In the genomic region with DNA sequence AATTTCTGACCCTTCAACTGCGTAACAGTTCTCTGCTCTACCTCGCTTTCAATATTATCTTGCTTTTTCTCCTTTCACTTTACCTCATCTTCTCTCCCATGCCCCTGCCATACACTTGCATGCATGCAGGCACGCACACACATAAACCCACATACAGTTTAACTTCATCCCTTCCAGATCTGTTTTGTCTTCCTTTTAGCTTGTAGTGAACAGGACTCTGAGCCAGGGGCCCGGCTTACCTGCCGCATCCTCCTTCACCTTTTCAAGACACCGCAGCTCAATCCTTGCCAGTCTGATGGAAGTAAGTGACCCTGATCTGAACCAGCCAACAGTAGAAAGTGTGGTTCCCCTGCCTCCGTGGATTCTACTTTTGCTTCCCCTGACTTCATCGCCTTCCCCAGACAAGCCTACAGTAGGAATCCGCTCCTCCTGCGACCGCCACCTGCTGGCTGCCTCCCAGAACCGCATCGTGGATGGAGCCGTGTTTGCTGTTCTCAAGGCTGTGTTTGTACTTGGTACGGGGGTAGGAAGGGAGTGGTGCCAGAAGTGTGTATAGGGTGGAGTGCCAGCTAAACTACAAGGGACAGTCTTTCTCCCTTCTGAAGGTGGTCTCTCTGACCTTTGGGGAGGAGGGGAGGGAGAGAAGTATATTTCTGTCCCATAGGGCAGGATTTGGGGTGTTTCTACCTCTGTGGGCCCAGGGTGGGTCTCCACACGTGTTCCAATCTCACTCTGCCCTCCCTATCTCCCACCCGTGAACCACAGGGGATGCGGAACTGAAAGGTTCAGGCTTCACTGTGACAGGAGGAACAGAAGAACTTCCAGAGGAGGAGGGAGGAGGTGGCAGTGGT, we compare ENCODE assay signal across 8 cellular contexts. TPM values are rescaled to one million over a fixed set of nuclear protein-coding genes. Genes with fewer than 3 reads are reported as not detected.
DNase-seq lines count a peak whose midpoint lies in the region; ATAC-seq, FAIRE-seq and TF ChIP-seq lines count a peak whose summit lies in the region.

No MANE protein-coding gene starts in this region.

- H3K9me3 ChIP-seq in GM12878 (replicated peaks; ENCODE audit: control insufficient read depth, insufficient read depth, low read length): no peaks in the 10 kb centered on the region

- H3K27me3 Mint-ChIP-seq in immature natural killer cell (ENCODE audit: low read depth in 3 of 3): peaks cover 4 to 7% (median 6%) of the 10 kb centered on the region in 3 donors

- intact Hi-C loops in GM12878 (cut with micrococcal nuclease; ENCODE audit: unreplicated experiment): loop anchor here (1.0 kb wide), 2 partner anchors 26 to 31 kb away; no protein-coding TSS in a partner anchor

- H3K4me2 ChIP-seq in GM12878 (ENCODE audit: control insufficient read depth, insufficient read depth): no peak overlapping the region

- H3K27ac ChIP-seq in VCaP: peak overlapping the region; percentile 23; the same call in 1 of the 2 replicates
- H3K27ac ChIP-seq in GM12878 (ENCODE audit: control insufficient read depth, insufficient read depth): no peak overlapping the region

- peaks cover 13 to 20% (median 16%) of the 10 kb centered on the region in 3 donors for H3K36me3 Mint-ChIP-seq in immature natural killer cell

- DNase-seq in AG09309 (ENCODE audit: low read depth): no peak
- DNase-seq in LoVo (ENCODE audit: low spot score): peak; percentile 11
- DNase-seq in GM12878 (ENCODE audit: low read depth, low spot score): no peak
- DNase-seq in immature natural killer cell: peak; percentile 67 to 73 (median 70)
- DNase-seq in stimulated activated CD4-positive, alpha-beta T cell treated with anti-CD3 and anti-CD28 coated beads, Interleukin-1b, Interleukin-23, amount 100 ng/mL, for 24 hours (ENCODE audit: low read depth in 4 of 4, low spot score in 1 of 4): peak; percentile 34 to 71 (median 50)

- RAD21 ChIA-PET in GM12878 (lab: Charles Lee; ENCODE audit: unreplicated experiment): interaction anchor here (0.6 to 2.4 kb wide), 7 partner anchors 11 to 32 kb away, joined by 3 to 19 read pairs (median 6); a partner anchor contains a TSS

- H2AFZ ChIP-seq in GM12878 (ENCODE audit: control insufficient read depth, low read depth, low read length): no peak overlapping the region

- in situ Hi-C loops in GM12878 (cut with MboI): no loop called here

- peak; percentile 87 for TF ChIP-seq CTCF in AG09309 (IDR thresholded peaks at IDR 0.05; ENCODE audit: control insufficient read depth, insufficient read depth, low read depth, low read length, missing control alignments)
- TF ChIP-seq CTCF in VCaP (conservative IDR thresholded peaks at IDR 0.05): peak; percentile 87
- peak; percentile 84 to 88 (median 88) for TF ChIP-seq CTCF in GM12878 (IDR thresholded peaks at IDR 0.05 in 2 of 3, conservative IDR thresholded peaks at IDR 0.05 in 1 of 3; ENCODE audit: control insufficient read depth in 2 of 3, extremely low read depth in 1 of 3, insufficient read depth in 1 of 3, low read depth in 3 of 3, low read length in 3 of 3)

- H3K27ac Mint-ChIP-seq in immature natural killer cell: peak overlapping the region; percentile 29 to 83 (median 46)

- peaks cover 11 to 14% of the 10 kb centered on the region in 2 donors for H3K4me1 Mint-ChIP-seq in immature natural killer cell

- no peaks in the 10 kb centered on the region for H3K27me3 ChIP-seq in GM12878 (replicated peaks in 1 of 2; ENCODE audit: control insufficient read depth in 2 of 2, insufficient read depth in 2 of 2, low read length in 1 of 2)

- H3K4me3 Mint-ChIP-seq in immature natural killer cell: no peak overlapping the region

- CTCF ChIA-PET in GM12878 (lab: Yijun Ruan, JAX): interaction anchor here (0.7 to 3.9 kb wide), 14 partner anchors 11 to 159 kb away, joined by 3 to 82 read pairs (median 5); a partner anchor contains a TSS

- peak; percentile 6; the same call in 1 of the 2 replicates for TF ChIP-seq POLR2A in GM12878 (IDR thresholded peaks at IDR 0.05; ENCODE audit: low read depth, low read length)

- WGBS in GM12878 (ENCODE audit: insufficient coverage, insufficient replicate concordance, low lambda C conversion rate, missing lambda C conversion rate): 30% methylated on average over 18 of the region's 18 CpGs

- H4K20me1 ChIP-seq in GM12878 (ENCODE audit: control insufficient read depth, insufficient read depth): no peaks in the 10 kb centered on the region

- H3K4me3 ChIP-seq in AG09309 (ENCODE audit: control insufficient read depth, low read depth, low read length): no peak overlapping the region
- H3K4me3 ChIP-seq in GM12878: no peak overlapping the region

- peak; percentile 77 for FAIRE-seq in GM12878 (lab: Jason Lieb, UNC)

- POLR2A ChIA-PET in GM12878 (lab: Charles Lee): interaction anchor here (0.6 to 1.0 kb wide), 3 partner anchors 11 to 30 kb away, joined by 3 to 5 read pairs (median 4); a partner anchor contains a TSS

- no peaks in the 10 kb centered on the region for H3K4me1 ChIP-seq in GM12878 (ENCODE audit: control insufficient read depth, insufficient read depth, low read length)

- ATAC-seq in GM18907 (IDR thresholded peaks at IDR 0.05; ENCODE audit: unreplicated experiment) (peak; percentile 82), GM12878 (peak; percentile 98), HG03196 (IDR thresholded peaks at IDR 0.05; ENCODE audit: unreplicated experiment) (no peak)

- no TSS peak for BruUV-seq in GM12878 (replicated peaks; lab: Mats Ljungman, UMichigan)

- SMC1A ChIA-PET in GM12878 (lab: Charles Lee; ENCODE audit: uncharacterized antibody, unreplicated experiment): interaction anchor here (0.7 to 3.7 kb wide), 7 partner anchors 17 to 49 kb away, joined by 3 to 46 read pairs (median 4); no protein-coding TSS in a partner anchor

- TF ChIP-seq RAD21 in GM12878 (IDR thresholded peaks at IDR 0.05; ENCODE audit: insufficient read depth, low read depth, low read length): peak; percentile 80

- H3K79me2 ChIP-seq in GM12878 (ENCODE audit: control insufficient read depth, insufficient read depth, low read length): no peaks in the 10 kb centered on the region

- H3K36me3 ChIP-seq in GM12878 (ENCODE audit: control insufficient read depth in 2 of 2, insufficient read depth in 2 of 2, low read length in 1 of 2): peaks cover 1 to 8% of the 10 kb centered on the region in 2 experiments; a peak in 3 of 4 replicates

- H3K9me3 Mint-ChIP-seq in immature natural killer cell: no peaks in the 10 kb centered on the region

- TF ChIP-seq EP300 in GM12878 (IDR thresholded peaks at IDR 0.05; ENCODE audit: borderline replicate concordance in 1 of 2, control insufficient read depth in 1 of 2, low read depth in 2 of 2, low read length in 2 of 2): no peak

- no peak overlapping the region for H3K9ac ChIP-seq in GM12878 (ENCODE audit: control insufficient read depth, insufficient read depth, low read length)

RNA-seq across cellular contexts. Expression of a gene that starts 10.7 kb away (rescaled TPM):
- total RNA-seq in GM12878 (2013; cell fraction: nucleolus; rRNA removed): 95.7 and 99.0 TPM in 2 replicates
- total RNA-seq in GM12878 (2014; rRNA removed): 14.8 and 20.3 TPM in 2 replicates
- 5.7 and 5.9 TPM in 2 replicates for total RNA-seq in GM12878 (2014; rRNA removed; fragmentation: Illumina TruSeq; extraction: Trizol)
- 28.5 and 28.8 TPM in 2 replicates for total RNA-seq in GM12878 (2021)
- polyA plus RNA-seq in GM12878 (2011; ENCODE audit: low read depth): 19.3 TPM
- 4.9 and 13.0 TPM in 2 replicates for polyA plus RNA-seq in GM12878 (2011; rRNA removed)
- polyA plus RNA-seq in GM12878 (2011; cell fraction: cytosol; rRNA removed): 12.9 and 18.1 TPM in 2 replicates
- 125 and 131 TPM in 2 replicates for polyA plus RNA-seq in GM12878 (2011; cell fraction: nucleus; rRNA removed)
- polyA plus RNA-seq in GM12878 (2012): 21.2 and 24.5 TPM in 2 replicates
- 18.3 and 18.9 TPM in 2 replicates for polyA plus RNA-seq in GM12878 (2014; fragmentation: Illumina TruSeq; extraction: Trizol)
- 1 to 10 TPM in 1 of 2 experiments, under 1 TPM in 1; 0.68 to 1.7 TPM for polyA plus RNA-seq in GM12878 (2014; fragmentation: Nextera tagmentation; extraction: Ambion mirVana)
- polyA plus RNA-seq in GM12878 (2014; rRNA removed): 13.5 and 15.2 TPM in 2 replicates
- polyA plus RNA-seq in GM12878 (2016; fragmentation: Nextera tagmentation; extraction: Ambion mirVana): 10 to 100 TPM; 13.9 to 14.0 TPM
- 41.0 and 75.2 TPM in 2 replicates for polyA minus RNA-seq in GM12878 (2011; rRNA and poly(A)+ RNA removed)
- polyA minus RNA-seq in GM12878 (2011; cell fraction: cytosol; rRNA and poly(A)+ RNA removed): 23.8 and 31.8 TPM in 2 replicates
- 61.7 and 72.0 TPM in 2 replicates for polyA minus RNA-seq in GM12878 (2011; cell fraction: nucleus; rRNA and poly(A)+ RNA removed)
- polyA plus RNA-seq in immature natural killer cell: 10 to 100 TPM in 1 of 3 donors, 1 to 10 TPM in 1, not detected in 1; 8.6 to 21.5 TPM

RNA-seq across cellular contexts. Expression of a gene that starts 15.5 kb away (rescaled TPM):
- 3.7 and 3.8 TPM in 2 replicates for total RNA-seq in GM12878 (2013; cell fraction: nucleolus; rRNA removed)
- total RNA-seq in GM12878 (2014; rRNA removed) (0.16 and 0.23 TPM in 2 replicates), GM12878 (2014; rRNA removed; fragmentation: Illumina TruSeq; extraction: Trizol) (0.14 and 0.18 TPM in 2 replicates), GM12878 (2021) (0.33 and 0.56 TPM in 2 replicates)
- polyA plus RNA-seq in GM12878 (2011; ENCODE audit: low read depth): 0.62 TPM
- polyA plus RNA-seq in GM12878 (2011; rRNA removed) (0.33 and 0.48 TPM in 2 replicates), GM12878 (2014; fragmentation: Illumina TruSeq; extraction: Trizol) (0.48 and 0.73 TPM in 2 replicates), GM12878 (2014; fragmentation: Nextera tagmentation; extraction: Ambion mirVana) (under 1 TPM; 0.07 to 0.13 TPM), GM12878 (2014; rRNA removed) (0.50 and 0.61 TPM in 2 replicates), GM12878 (2016; fragmentation: Nextera tagmentation; extraction: Ambion mirVana) (under 1 TPM; 0.21 to 0.42 TPM), immature natural killer cell (under 1 TPM in 2 of 3 donors, not detected in 1; 0.07 to 0.08 TPM)
- 0.28 and 0.42 TPM in 2 replicates for polyA plus RNA-seq in GM12878 (2011; cell fraction: cytosol; rRNA removed)
- 2.8 TPM in 2 replicates for polyA plus RNA-seq in GM12878 (2011; cell fraction: nucleus; rRNA removed)
- polyA plus RNA-seq in GM12878 (2012): 0.79 and 1.1 TPM in 2 replicates
- polyA minus RNA-seq in GM12878 (2011; rRNA and poly(A)+ RNA removed): 0.59 and 0.72 TPM in 2 replicates
- 0.40 TPM in 1 of 2 replicates, not detected in the other for polyA minus RNA-seq in GM12878 (2011; cell fraction: cytosol; rRNA and poly(A)+ RNA removed)
- 0.36 and 0.67 TPM in 2 replicates for polyA minus RNA-seq in GM12878 (2011; cell fraction: nucleus; rRNA and poly(A)+ RNA removed)

RNA-seq across cellular contexts. Expression of a gene that starts 17.8 kb away (rescaled TPM):
- total RNA-seq in GM12878 (2013; cell fraction: nucleolus; rRNA removed): 246 and 297 TPM in 2 replicates
- 58.6 and 63.9 TPM in 2 replicates for total RNA-seq in GM12878 (2014; rRNA removed)
- 79.4 and 89.8 TPM in 2 replicates for total RNA-seq in GM12878 (2014; rRNA removed; fragmentation: Illumina TruSeq; extraction: Trizol)
- 155 and 159 TPM in 2 replicates for total RNA-seq in GM12878 (2021)
- 226 TPM for polyA plus RNA-seq in GM12878 (2011; ENCODE audit: low read depth)
- 523 and 686 TPM in 2 replicates for polyA plus RNA-seq in GM12878 (2011; rRNA removed)
- polyA plus RNA-seq in GM12878 (2011; cell fraction: cytosol; rRNA removed): 1,216 and 1,425 TPM in 2 replicates
- 357 and 510 TPM in 2 replicates for polyA plus RNA-seq in GM12878 (2011; cell fraction: nucleus; rRNA removed)
- 212 and 286 TPM in 2 replicates for polyA plus RNA-seq in GM12878 (2012)
- 485 TPM in 2 replicates for polyA plus RNA-seq in GM12878 (2014; fragmentation: Illumina TruSeq; extraction: Trizol)
- polyA plus RNA-seq in GM12878 (2014; fragmentation: Nextera tagmentation; extraction: Ambion mirVana): 100 to 1,000 TPM; 135 to 138 TPM
- polyA plus RNA-seq in GM12878 (2014; rRNA removed): 189 and 207 TPM in 2 replicates
- 100 to 1,000 TPM; 236 to 269 TPM for polyA plus RNA-seq in GM12878 (2016; fragmentation: Nextera tagmentation; extraction: Ambion mirVana)
- 484 and 716 TPM in 2 replicates for polyA minus RNA-seq in GM12878 (2011; rRNA and poly(A)+ RNA removed)
- 108 and 119 TPM in 2 replicates for polyA minus RNA-seq in GM12878 (2011; cell fraction: cytosol; rRNA and poly(A)+ RNA removed)
- 133 and 149 TPM in 2 replicates for polyA minus RNA-seq in GM12878 (2011; cell fraction: nucleus; rRNA and poly(A)+ RNA removed)
- 1,000 to 10,000 TPM; 1,102 to 1,755 (median 1,598) TPM for polyA plus RNA-seq in immature natural killer cell

RNA-seq across cellular contexts. Expression of a gene that starts 22.6 kb away (rescaled TPM):
- 11.1 and 15.9 TPM in 2 replicates for total RNA-seq in GM12878 (2013; cell fraction: nucleolus; rRNA removed)
- 0.54 and 2.3 TPM in 2 replicates for total RNA-seq in GM12878 (2014; rRNA removed)
- 2.5 and 4.0 TPM in 2 replicates for total RNA-seq in GM12878 (2014; rRNA removed; fragmentation: Illumina TruSeq; extraction: Trizol)
- 4.0 and 4.8 TPM in 2 replicates for total RNA-seq in GM12878 (2021)
- polyA plus RNA-seq in GM12878 (2011; ENCODE audit: low read depth): 2.0 TPM
- 4.8 and 9.0 TPM in 2 replicates for polyA plus RNA-seq in GM12878 (2011; rRNA removed)
- 0.77 and 4.0 TPM in 2 replicates for polyA plus RNA-seq in GM12878 (2011; cell fraction: cytosol; rRNA removed)
- polyA plus RNA-seq in GM12878 (2011; cell fraction: nucleus; rRNA removed): 35.1 and 37.9 TPM in 2 replicates
- 4.1 and 6.2 TPM in 2 replicates for polyA plus RNA-seq in GM12878 (2012)
- 2.1 and 27.5 TPM in 2 replicates for polyA plus RNA-seq in GM12878 (2014; fragmentation: Illumina TruSeq; extraction: Trizol)
- 1 to 10 TPM; 2.1 to 2.8 TPM for polyA plus RNA-seq in GM12878 (2014; fragmentation: Nextera tagmentation; extraction: Ambion mirVana)
- polyA plus RNA-seq in GM12878 (2014; rRNA removed): 1.8 and 2.7 TPM in 2 replicates
- 1 to 10 TPM in 1 of 2 experiments, under 1 TPM in 1; 0.82 to 2.4 TPM for polyA plus RNA-seq in GM12878 (2016; fragmentation: Nextera tagmentation; extraction: Ambion mirVana)
- polyA minus RNA-seq in GM12878 (2011; rRNA and poly(A)+ RNA removed): 10.9 and 14.8 TPM in 2 replicates
- not detected in 2 replicates for polyA minus RNA-seq in GM12878 (2011; cell fraction: cytosol; rRNA and poly(A)+ RNA removed)
- 18.4 and 25.0 TPM in 2 replicates for polyA minus RNA-seq in GM12878 (2011; cell fraction: nucleus; rRNA and poly(A)+ RNA removed)
- 10 to 100 TPM in 1 of 3 donors, 1 to 10 TPM in 1, not detected in 1; 5.6 to 15.2 TPM for polyA plus RNA-seq in immature natural killer cell

RNA-seq across cellular contexts. Expression of a gene that starts 33.5 kb away (rescaled TPM):
- 3.5 and 4.2 TPM in 2 replicates for total RNA-seq in GM12878 (2013; cell fraction: nucleolus; rRNA removed)
- total RNA-seq in GM12878 (2014; rRNA removed) (2.7 and 2.8 TPM in 2 replicates), GM12878 (2014; rRNA removed; fragmentation: Illumina TruSeq; extraction: Trizol) (1.9 and 2.4 TPM in 2 replicates), GM12878 (2021) (6.9 and 8.1 TPM in 2 replicates)
- 2.8 TPM for polyA plus RNA-seq in GM12878 (2011; ENCODE audit: low read depth)
- polyA plus RNA-seq in GM12878 (2011; rRNA removed) (2.0 and 3.3 TPM in 2 replicates), GM12878 (2014; fragmentation: Illumina TruSeq; extraction: Trizol) (1.1 and 2.9 TPM in 2 replicates), GM12878 (2014; fragmentation: Nextera tagmentation; extraction: Ambion mirVana) (under 1 TPM; 0.05 to 0.11 TPM), GM12878 (2014; rRNA removed) (3.2 and 3.4 TPM in 2 replicates), GM12878 (2016; fragmentation: Nextera tagmentation; extraction: Ambion mirVana) (1 to 10 TPM in 1 of 2 experiments, under 1 TPM in 1; 0.97 to 1.2 TPM), immature natural killer cell (1 to 10 TPM; 1.8 to 6.5 (median 2.9) TPM)
- 3.9 and 4.4 TPM in 2 replicates for polyA plus RNA-seq in GM12878 (2011; cell fraction: cytosol; rRNA removed)
- 8.0 and 8.2 TPM in 2 replicates for polyA plus RNA-seq in GM12878 (2011; cell fraction: nucleus; rRNA removed)
- polyA plus RNA-seq in GM12878 (2012): 4.9 and 5.6 TPM in 2 replicates
- 1.6 and 3.6 TPM in 2 replicates for polyA minus RNA-seq in GM12878 (2011; rRNA and poly(A)+ RNA removed)
- polyA minus RNA-seq in GM12878 (2011; cell fraction: cytosol; rRNA and poly(A)+ RNA removed): 1.4 and 2.4 TPM in 2 replicates
- polyA minus RNA-seq in GM12878 (2011; cell fraction: nucleus; rRNA and poly(A)+ RNA removed): 0.97 and 1.1 TPM in 2 replicates

Comparison
In these comparisons a context has a peak if more than half of its experiments do, and no peak if none do; other contexts are left out.
1. DNase-seq: peak in LoVo (single experiment), immature natural killer cell (3 of 3) and stimulated activated CD4-positive, alpha-beta T cell treated with anti-CD3 and anti-CD28 coated beads, Interleukin-1b, Interleukin-23, amount 100 ng/mL, for 24 hours (4 of 4); none in AG09309 (single experiment) and GM12878 (single experiment).
2. Peak in every context shown above with its lines, with median percentiles within 50 percentile points of each other: CTCF ChIP-seq.